In genomic region chr6:79984261-79984660, GRCh38 we compare ENCODE assay signal across 10 cellular contexts. TPM values are rescaled to one million over a fixed set of nuclear protein-coding genes. Genes with fewer than 3 reads are reported as not detected.
A peak's percentile ranks its signal among the peaks of the same experiment; 100 is the strongest.
DNase-seq lines count a peak whose midpoint lies in the region; ATAC-seq, FAIRE-seq and TF ChIP-seq lines count a peak whose summit lies in the region.
"Had no signal": no experiment of that assay in that cellular context is flagged by ENCODE, and none has a peak within 500 bp of the region (broad histone marks: within the 10 kb centered on the region; RNA-seq: fewer than 3 reads in every experiment).

No MANE protein-coding gene starts in this region.

- H3K4me3 ChIP-seq in HepG2 (replicated peaks in 1 of 3; ENCODE audit: insufficient read depth in 1 of 3, low read depth in 2 of 3, low read length in 3 of 3), result no peak overlapping the region; a peak in 1 of 6 replicates
- H3K4me3 ChIP-seq in testis, result no peak overlapping the region
- H3K4me3 ChIP-seq: psoas muscle, vagina had no signal

- H3K27me3 ChIP-seq in HepG2 (ENCODE audit: control insufficient read depth in 1 of 2, insufficient read depth in 2 of 2, low read length in 2 of 2), result no peaks in the 10 kb centered on the region; a peak in 1 of 5 replicates
- no peaks in the 10 kb centered on the region for H3K27me3 ChIP-seq in testis
- H3K27me3 ChIP-seq: vagina had no signal

- peak; percentile 63 for ATAC-seq in GM18858 (IDR thresholded peaks at IDR 0.05; ENCODE audit: unreplicated experiment)
- ATAC-seq in HG02763 (IDR thresholded peaks at IDR 0.05; ENCODE audit: unreplicated experiment), result peak; percentile 66
- ATAC-seq in HepG2, result peak; percentile 88
- ATAC-seq: psoas muscle had no signal

- intact Hi-C loops in HepG2 (cut with micrococcal nuclease; ENCODE audit: unreplicated experiment) (loop anchor here (1.0 kb wide), 1 partner anchor 36 kb away; no protein-coding TSS in a partner anchor), testis (cut with DNase I; ENCODE audit: low total_unique reads) (no loop called here)

- BruUV-seq in HepG2 (replicated peaks; lab: Mats Ljungman, UMichigan), result no TSS peak

- DNase-seq in T-helper 9 cell (peak; percentile 5), HepG2 (ENCODE audit: low spot score) (peak; percentile 14), NCI-H510A (lab: John Stamatoyannopoulos, UW) (no peak), testis (no peak), GM13977 (ENCODE audit: low spot score) (no peak), D341Med (ENCODE audit: low spot score) (no peak)
- DNase-seq: psoas muscle had no signal

- no peak overlapping the region for H3K9ac ChIP-seq in HepG2 (ENCODE audit: insufficient read depth, low read depth, low read length)

- TF ChIP-seq EP300 in HepG2 (IDR thresholded peaks at IDR 0.05; ENCODE audit: low read depth in 2 of 2, low read length in 2 of 2) (no peak), HepG2 (CRISPR knock-in tag; IDR thresholded peaks at IDR 0.05; ENCODE audit: borderline replicate concordance) (no peak)

- no peak for TF ChIP-seq RAD21 in HepG2 (CRISPR knock-in tag; IDR thresholded peaks at IDR 0.05)

- in situ Hi-C loops in HepG2 (cut with HindIII; ENCODE audit: extremely low pct_ligation_motif_present, low pct_unique_long_range_greater_than_20kb) (no loop called here), GM13977 (cut with MboI; ENCODE audit: low pct_unique_long_range_greater_than_20kb, low sequenced_read_pairs, unreplicated experiment) (no loop called here)

- peaks cover 23% of the 10 kb centered on the region for H3K4me1 ChIP-seq in HepG2 (ENCODE audit: insufficient read depth, low read length)
- no peaks in the 10 kb centered on the region for H3K4me1 ChIP-seq in testis
- H3K4me1 ChIP-seq: psoas muscle, vagina had no signal

- peak overlapping the region; percentile 65 for H3K4me2 ChIP-seq in HepG2 (ENCODE audit: low read depth, low read length)

- no peak for FAIRE-seq in HepG2 (lab: Jason Lieb, UNC)

- no peaks in the 10 kb centered on the region for H3K36me3 ChIP-seq in HepG2 (replicated peaks in 1 of 2; ENCODE audit: control insufficient read depth in 1 of 2, insufficient read depth in 2 of 2, low read length in 2 of 2)
- no peaks in the 10 kb centered on the region for H3K36me3 ChIP-seq in testis (ENCODE audit: low read depth, missing control alignments)
- H3K36me3 ChIP-seq: vagina had no signal

- CTCF ChIA-PET in HepG2 (lab: Yijun Ruan, JAX; ENCODE audit: low intra/inter-chr PET ratio, low total read pairs), result no interaction called here

- no peak overlapping the region for H2AFZ ChIP-seq in HepG2 (ENCODE audit: low read length)

- no peaks in the 10 kb centered on the region for H3K79me2 ChIP-seq in HepG2 (ENCODE audit: insufficient read depth, low read length)

- TF ChIP-seq POLR2A in HepG2 (IDR thresholded peaks at IDR 0.05; ENCODE audit: insufficient read depth in 1 of 2, low read depth in 2 of 2, low read length in 2 of 2), result no peak
- TF ChIP-seq POLR2A in testis (IDR thresholded peaks at IDR 0.05), result no peak

- WGBS in HepG2 (ENCODE audit: low lambda C conversion rate), result 3% methylated on average over 2 of the region's 2 CpGs
- 60 to 72% methylated on average over 2 of the region's 2 CpGs for WGBS in testis, 2 donors

- H3K27ac ChIP-seq in HepG2 (ENCODE audit: extremely low read length, insufficient read depth, low read length), result no peak overlapping the region
- no peak overlapping the region for H3K27ac ChIP-seq in testis
- H3K27ac ChIP-seq: psoas muscle, vagina had no signal

- peak; percentile 38; the same call in 1 of the 2 replicates for TF ChIP-seq CTCF in HepG2 (CRISPR knock-in tag; IDR thresholded peaks at IDR 0.05)
- no peak for TF ChIP-seq CTCF in testis (IDR thresholded peaks at IDR 0.05)
- no peak for TF ChIP-seq CTCF in GM13977 (IDR thresholded peaks at IDR 0.05; ENCODE audit: extremely low read depth, insufficient read depth, missing control alignments)

- H4K20me1 ChIP-seq in HepG2 (ENCODE audit: insufficient read depth, low read length), result no peaks in the 10 kb centered on the region

- POLR2A ChIA-PET in HepG2 (lab: Yijun Ruan, JAX), result no interaction called here

- H3K9me3 ChIP-seq in HepG2 (ENCODE audit: low read length) (no peaks in the 10 kb centered on the region), testis (no peaks in the 10 kb centered on the region)
- H3K9me3 ChIP-seq: psoas muscle, vagina had no signal

TF ChIP-seq in HepG2, 621 proteins besides CTCF, POLR2A, EP300 and RAD21 (continues in another document):
- no peak for TF ChIP-seq ZNF296 (CRISPR knock-in tag; conservative IDR thresholded peaks at IDR 0.05)
- TF ChIP-seq GRHL1 (CRISPR knock-in tag; conservative IDR thresholded peaks at IDR 0.05), result no peak
- no peak for TF ChIP-seq SRY (CRISPR knock-in tag; IDR thresholded peaks at IDR 0.05)
- TF ChIP-seq MIER3 (CRISPR knock-in tag; IDR thresholded peaks at IDR 0.05; ENCODE audit: borderline replicate concordance), result no peak

RNA-seq across cellular contexts. Expression of gene TTK, which starts 20.2 kb away (rescaled TPM):
- 33.2 and 53.3 TPM in 2 replicates for total RNA-seq in HepG2 (2016; rRNA removed; fragmentation: Illumina TruSeq; extraction: Trizol)
- total RNA-seq in HepG2 (2016; cell fraction: cytosol; rRNA removed; fragmentation: Illumina TruSeq; extraction: Trizol; ENCODE audit: low read depth), result 5.4 and 6.3 TPM in 2 replicates
- total RNA-seq in HepG2 (2016; cell fraction: insoluble cytoplasmic fraction; rRNA removed; fragmentation: Illumina TruSeq; extraction: Trizol), result 34.0 and 52.1 TPM in 2 replicates
- total RNA-seq in HepG2 (2016; cell fraction: membrane; rRNA removed; fragmentation: Illumina TruSeq; extraction: Trizol), result 14.6 and 21.0 TPM in 2 replicates
- 29.5 and 44.7 TPM in 2 replicates for total RNA-seq in HepG2 (2016; cell fraction: nucleus; rRNA removed; fragmentation: Illumina TruSeq; extraction: Trizol)
- polyA plus RNA-seq in HepG2 (2011; rRNA removed), result 3.8 and 8.6 TPM in 2 replicates
- 2.5 and 2.7 TPM in 2 replicates for polyA plus RNA-seq in HepG2 (2011; cell fraction: cytosol; rRNA removed)
- 4.2 and 4.4 TPM in 2 replicates for polyA plus RNA-seq in HepG2 (2011; cell fraction: nucleus; rRNA removed)
- 4.4 and 11.1 TPM in 2 replicates for polyA plus RNA-seq in HepG2 (2012)
- polyA plus RNA-seq in HepG2 (2016; cell fraction: cytosol; fragmentation: Illumina TruSeq; extraction: Trizol; ENCODE audit: low read depth), result 1.2 and 2.0 TPM in 2 replicates
- 32.1 and 35.4 TPM in 2 replicates for polyA plus RNA-seq in HepG2 (2016; cell fraction: insoluble cytoplasmic fraction; fragmentation: Illumina TruSeq; extraction: Trizol; ENCODE audit: low read depth)
- 3.3 and 4.4 TPM in 2 replicates for polyA plus RNA-seq in HepG2 (2016; cell fraction: membrane; fragmentation: Illumina TruSeq; extraction: Trizol; ENCODE audit: low read depth)
- 26.0 and 26.3 TPM in 2 replicates for polyA plus RNA-seq in HepG2 (2016; cell fraction: nucleus; fragmentation: Illumina TruSeq; extraction: Trizol; ENCODE audit: insufficient read depth, low read depth)
- 2.6 and 15.4 TPM in 2 replicates for polyA minus RNA-seq in HepG2 (2011; rRNA and poly(A)+ RNA removed; ENCODE audit: low replicate concordance)
- 5.5 and 9.8 TPM in 2 replicates for polyA minus RNA-seq in HepG2 (2011; cell fraction: cytosol; rRNA and poly(A)+ RNA removed)
- 22.0 and 25.2 TPM in 2 replicates for polyA minus RNA-seq in HepG2 (2011; cell fraction: nucleus; rRNA and poly(A)+ RNA removed)
- 10 to 100 TPM; 27.4 to 28.0 TPM for total RNA-seq in testis
- 34.6 TPM for polyA plus RNA-seq in testis (ENCODE audit: insufficient read depth, low read depth, low replicate concordance)

RNA-seq across cellular contexts. Expression of gene ELOVL4, which starts 36.9 kb away (rescaled TPM):
- 0.04 TPM in 1 of 2 replicates, not detected in the other for total RNA-seq in HepG2 (2016; rRNA removed; fragmentation: Illumina TruSeq; extraction: Trizol)
- not detected in 2 replicates for total RNA-seq in HepG2 (2016; cell fraction: cytosol; rRNA removed; fragmentation: Illumina TruSeq; extraction: Trizol; ENCODE audit: low read depth)
- 0.04 TPM in 1 of 2 replicates, not detected in the other for total RNA-seq in HepG2 (2016; cell fraction: insoluble cytoplasmic fraction; rRNA removed; fragmentation: Illumina TruSeq; extraction: Trizol)
- total RNA-seq in HepG2 (2016; cell fraction: membrane; rRNA removed; fragmentation: Illumina TruSeq; extraction: Trizol), result not detected in 2 replicates
- total RNA-seq in HepG2 (2016; cell fraction: nucleus; rRNA removed; fragmentation: Illumina TruSeq; extraction: Trizol), result 0.12 TPM in 1 of 2 replicates, not detected in the other
- not detected in 2 replicates for polyA plus RNA-seq in HepG2 (2011; rRNA removed)
- polyA plus RNA-seq in HepG2 (2011; cell fraction: cytosol; rRNA removed), result not detected in 2 replicates
- polyA plus RNA-seq in HepG2 (2011; cell fraction: nucleus; rRNA removed), result not detected in 2 replicates
- 0.04 TPM in 1 of 2 replicates, not detected in the other for polyA plus RNA-seq in HepG2 (2012)
- polyA plus RNA-seq in HepG2 (2016; cell fraction: cytosol; fragmentation: Illumina TruSeq; extraction: Trizol; ENCODE audit: low read depth), result not detected in 2 replicates
- polyA plus RNA-seq in HepG2 (2016; cell fraction: insoluble cytoplasmic fraction; fragmentation: Illumina TruSeq; extraction: Trizol; ENCODE audit: low read depth), result not detected in 2 replicates
- not detected in 2 replicates for polyA plus RNA-seq in HepG2 (2016; cell fraction: membrane; fragmentation: Illumina TruSeq; extraction: Trizol; ENCODE audit: low read depth)
- polyA plus RNA-seq in HepG2 (2016; cell fraction: nucleus; fragmentation: Illumina TruSeq; extraction: Trizol; ENCODE audit: insufficient read depth, low read depth), result not detected in 2 replicates
- polyA minus RNA-seq in HepG2 (2011; rRNA and poly(A)+ RNA removed; ENCODE audit: low replicate concordance), result not detected in 2 replicates
- polyA minus RNA-seq in HepG2 (2011; cell fraction: cytosol; rRNA and poly(A)+ RNA removed), result not detected in 2 replicates
- polyA minus RNA-seq in HepG2 (2011; cell fraction: nucleus; rRNA and poly(A)+ RNA removed), result not detected in 2 replicates
- total RNA-seq in testis, result 1 to 10 TPM; 8.8 to 9.1 TPM
- 10.6 TPM for polyA plus RNA-seq in testis (ENCODE audit: insufficient read depth, low read depth, low replicate concordance)

Comparison
In these comparisons a context has a peak if more than half of its experiments do, and no peak if none do; other contexts are left out.
1. DNase-seq: peak in T-helper 9 cell (single experiment) and HepG2 (single experiment); none in NCI-H510A (single experiment), testis (single experiment), GM13977 (single experiment) and D341Med (single experiment).
2. Peak in every context shown above with its lines, with median percentiles within 50 percentile points of each other: ATAC-seq.